ENCODE assay signal across 1 cellular context in genomic region chr11:12679471-12679870, GRCh38.
TF ChIP-seq lines count a peak whose summit lies in the region.

No MANE protein-coding gene starts in this region.

TF ChIP-seq in WTC11, 78 proteins besides CTCF, POLR2A, EP300 and RAD21:
- TF ChIP-seq AFF4 (CRISPR knock-in tag; IDR thresholded peaks at IDR 0.05; ENCODE audit: borderline replicate concordance) (no peak), ZBTB21 (CRISPR knock-in tag; IDR thresholded peaks at IDR 0.05; ENCODE audit: borderline replicate concordance) (no peak), TEAD1 (CRISPR knock-in tag; IDR thresholded peaks at IDR 0.05) (no peak), E2F4 (CRISPR knock-in tag; IDR thresholded peaks at IDR 0.05; ENCODE audit: borderline replicate concordance, low read depth) (no peak), FOXK1 (CRISPR knock-in tag; IDR thresholded peaks at IDR 0.05) (no peak), ZMAT4 (CRISPR knock-in tag; IDR thresholded peaks at IDR 0.05) (no peak), ZNF671 (CRISPR knock-in tag; IDR thresholded peaks at IDR 0.05) (no peak), ZNF121 (CRISPR knock-in tag; IDR thresholded peaks at IDR 0.05) (no peak), ZBTB43 (CRISPR knock-in tag; IDR thresholded peaks at IDR 0.05) (no peak), TP53 (CRISPR knock-in tag; IDR thresholded peaks at IDR 0.05) (no peak), SOX15 (CRISPR knock-in tag; IDR thresholded peaks at IDR 0.05) (no peak), PRDM15 (CRISPR knock-in tag; IDR thresholded peaks at IDR 0.05) (no peak)
TF ChIP-seq in WTC11: peak in this region for 0.
